In genomic region chr3:158571969-158572765, GRCh38 we compare ENCODE assay signal across 17 cellular contexts. TPM values are rescaled to one million over a fixed set of nuclear protein-coding genes. Genes with fewer than 3 reads are reported as not detected.
DNase-seq lines count a peak whose midpoint lies in the region; ATAC-seq and TF ChIP-seq lines count a peak whose summit lies in the region.
"Had no signal": no experiment of that assay in that cellular context is flagged by ENCODE, and none has a peak within 500 bp of the region (broad histone marks: within the 10 kb centered on the region; RNA-seq: fewer than 3 reads in every experiment).

No MANE protein-coding gene starts in this region.

- no peak overlapping the region for H3K4me3 Mint-ChIP-seq in stimulated activated memory B cell treated with anti-CD40 and anti-IgM and Interleukin-4, amounts not matched to agents 10 μg/mL and 1 μg/mL and 100 μg/mL, for 72 hours

- H3K36me3 Mint-ChIP-seq in stimulated activated memory B cell treated with anti-CD40 and anti-IgM and Interleukin-4, amounts not matched to agents 10 μg/mL and 1 μg/mL and 100 μg/mL, for 72 hours: peaks cover 7% of the 10 kb centered on the region
- H3K36me3 Mint-ChIP-seq: CD4-positive, CD25-positive, alpha-beta regulatory T cell had no signal

- H2AFZ ChIP-seq in PC-9: no peak overlapping the region

- H3F3A ChIP-seq in PC-9 (ENCODE audit: insufficient read depth, low read depth): peaks cover 5% of the 10 kb centered on the region; the same call in 1 of the 2 replicates

- intact Hi-C loops in left ventricle myocardium inferior (cut with micrococcal nuclease): no loop called here
- intact Hi-C loops in left ventricle myocardium superior (cut with micrococcal nuclease): no loop called here
- intact Hi-C loops in PC-9 (cut with micrococcal nuclease; ENCODE audit: unreplicated experiment): loop anchor here (2.0 to 5.0 kb wide), 3 partner anchors 70 to 231 kb away; partner anchors contain the start of genes GFM1 and MFSD1
- intact Hi-C loops in esophagus muscularis mucosa (cut with DNase I): no loop called here

- peaks cover 49% of the 10 kb centered on the region for H3K4me1 ChIP-seq in left ventricle myocardium inferior
- peaks cover 5% of the 10 kb centered on the region; the same call in 1 of the 2 replicates for H3K4me1 ChIP-seq in PC-9 (replicated peaks; ENCODE audit: insufficient read depth)
- peaks cover 8 to 27% (median 24%) of the 10 kb centered on the region in 4 donors for H3K4me1 ChIP-seq in esophagus muscularis mucosa
- H3K4me1 ChIP-seq: adrenal gland had no signal

- H3K27me3 ChIP-seq in left ventricle myocardium inferior (ENCODE audit: low read depth) (no peaks in the 10 kb centered on the region), PC-9 (ENCODE audit: insufficient read depth, low read depth) (no peaks in the 10 kb centered on the region), esophagus muscularis mucosa (no peaks in the 10 kb centered on the region)
- H3K27me3 ChIP-seq: adrenal gland, tibial artery had no signal

- TF ChIP-seq POLR2A in esophagus muscularis mucosa (IDR thresholded peaks at IDR 0.05; ENCODE audit: low read depth): no peak

- POLR2A ChIA-PET in PC-9 (lab: Charles Lee; ENCODE audit: unreplicated experiment): no interaction called here

- peaks cover 13% of the 10 kb centered on the region for H3K4me1 Mint-ChIP-seq in stimulated activated memory B cell treated with anti-CD40 and anti-IgM and Interleukin-4, amounts not matched to agents 10 μg/mL and 1 μg/mL and 100 μg/mL, for 72 hours

- H3K9me3 ChIP-seq in left ventricle myocardium inferior (replicated peaks) (no peaks in the 10 kb centered on the region), PC-9 (ENCODE audit: insufficient read depth, low read depth) (no peaks in the 10 kb centered on the region), esophagus muscularis mucosa (no peaks in the 10 kb centered on the region)
- H3K9me3 ChIP-seq: adrenal gland, tibial artery had no signal

- no peak for DNase-seq in left ventricle myocardium inferior
- no peak for DNase-seq in left ventricle myocardium superior
- DNase-seq in PC-9: no peak
- no peak for DNase-seq in esophagus muscularis mucosa (ENCODE audit: extremely low spot score)
- DNase-seq in retina: no peak
- DNase-seq in superior temporal gyrus (ENCODE audit: extremely low spot score): no peak
- DNase-seq: activated CD4-positive, alpha-beta T cell treated with anti-CD3 and anti-CD28 coated beads, Interleukin-2, amount 50 U/mL, for 4 hours; activated effector memory CD4-positive, alpha-beta T cell treated with anti-CD3 and anti-CD28 coated beads, Interleukin-2, amount 50 U/mL, for 16 hours; CD4-positive, CD25-positive, alpha-beta regulatory T cell; DMS153; GF-D8 had no signal

- H3K36me3 ChIP-seq in left ventricle myocardium inferior: no peaks in the 10 kb centered on the region
- no peaks in the 10 kb centered on the region for H3K36me3 ChIP-seq in PC-9 (ENCODE audit: low read depth)
- H3K36me3 ChIP-seq in esophagus muscularis mucosa: no peaks in the 10 kb centered on the region
- H3K36me3 ChIP-seq: adrenal gland, tibial artery, WERI-Rb-1 had no signal

- peak overlapping the region; percentile 97 for H3K4me2 ChIP-seq in PC-9

- BruUV-seq in PC-9 (replicated peaks; lab: Mats Ljungman, UMichigan): no TSS peak

- H3K27ac Mint-ChIP-seq in stimulated activated memory B cell treated with anti-CD40 and anti-IgM and Interleukin-4, amounts not matched to agents 10 μg/mL and 1 μg/mL and 100 μg/mL, for 72 hours: no peak overlapping the region

- TF ChIP-seq CTCF in left ventricle myocardium inferior (IDR thresholded peaks at IDR 0.05; ENCODE audit: borderline replicate concordance): no peak
- TF ChIP-seq CTCF in PC-9 (conservative IDR thresholded peaks at IDR 0.05): no peak
- no peak for TF ChIP-seq CTCF in esophagus muscularis mucosa (IDR thresholded peaks at IDR 0.05)

- peaks cover 8% of the 10 kb centered on the region for H3K9me3 Mint-ChIP-seq in stimulated activated memory B cell treated with anti-CD40 and anti-IgM and Interleukin-4, amounts not matched to agents 10 μg/mL and 1 μg/mL and 100 μg/mL, for 72 hours
- H3K9me3 Mint-ChIP-seq: T-helper 2 cell treated with Interferon-gamma antibody and Interleukin-4, amounts not matched to agents 5 μg/mL and 100 μg/mL, for 36 hours had no signal

- H3K9me2 ChIP-seq in PC-9 (ENCODE audit: insufficient read depth): no peaks in the 10 kb centered on the region

- peak overlapping the region; percentile 86 for H3K4me3 ChIP-seq in left ventricle myocardium inferior
- no peak overlapping the region for H3K4me3 ChIP-seq in PC-9
- peak overlapping the region; percentile 63 to 78 (median 70) for H3K4me3 ChIP-seq in esophagus muscularis mucosa

- ATAC-seq in left ventricle myocardium superior: no peak
- ATAC-seq in stimulated activated memory B cell treated with anti-CD40 and anti-IgM and Interleukin-4, amounts not matched to agents 10 μg/mL and 1 μg/mL and 100 μg/mL, for 72 hours: peak; percentile 37
- no peak for ATAC-seq in HG02870 (IDR thresholded peaks at IDR 0.05; ENCODE audit: unreplicated experiment)

- no peak for TF ChIP-seq EP300 in esophagus muscularis mucosa (IDR thresholded peaks at IDR 0.05)

- H3K27me3 Mint-ChIP-seq in stimulated activated memory B cell treated with anti-CD40 and anti-IgM and Interleukin-4, amounts not matched to agents 10 μg/mL and 1 μg/mL and 100 μg/mL, for 72 hours: peaks cover 54% of the 10 kb centered on the region

- H3K27ac ChIP-seq in left ventricle myocardium inferior (replicated peaks): peak overlapping the region; percentile 62
- no peak overlapping the region for H3K27ac ChIP-seq in PC-9
- no peak overlapping the region for H3K27ac ChIP-seq in esophagus muscularis mucosa (replicated peaks in 1 of 4)

- 0 out of 2 replicates have a peak, but pooled peaks cover 9% of the 10 kb centered on the region for H4K20me1 ChIP-seq in PC-9 (ENCODE audit: insufficient read depth)

- CTCF ChIA-PET in PC-9 (lab: Charles Lee): no interaction called here

- 90% methylated on average over 16 of the region's 16 CpGs for WGBS in esophagus muscularis mucosa

- peaks cover 7% of the 10 kb centered on the region; the same call in 1 of the 2 replicates for H3K79me2 ChIP-seq in PC-9 (ENCODE audit: low read depth)

RNA-seq across cellular contexts. Expression of gene MLF1, which starts 1.2 kb away (rescaled TPM):
- 200 TPM for total RNA-seq in left ventricle myocardium inferior
- total RNA-seq in left ventricle myocardium superior: 234 TPM
- 52.3 and 55.5 TPM in 2 replicates for total RNA-seq in PC-9 (2021)
- 10 to 100 TPM in 2 of 4 donors, 1 to 10 TPM in 2; 7.6 to 15.2 (median 9.9) TPM for total RNA-seq in esophagus muscularis mucosa
